Comparison of ENCODE assay signal across 8 cellular contexts in the genomic region with DNA sequence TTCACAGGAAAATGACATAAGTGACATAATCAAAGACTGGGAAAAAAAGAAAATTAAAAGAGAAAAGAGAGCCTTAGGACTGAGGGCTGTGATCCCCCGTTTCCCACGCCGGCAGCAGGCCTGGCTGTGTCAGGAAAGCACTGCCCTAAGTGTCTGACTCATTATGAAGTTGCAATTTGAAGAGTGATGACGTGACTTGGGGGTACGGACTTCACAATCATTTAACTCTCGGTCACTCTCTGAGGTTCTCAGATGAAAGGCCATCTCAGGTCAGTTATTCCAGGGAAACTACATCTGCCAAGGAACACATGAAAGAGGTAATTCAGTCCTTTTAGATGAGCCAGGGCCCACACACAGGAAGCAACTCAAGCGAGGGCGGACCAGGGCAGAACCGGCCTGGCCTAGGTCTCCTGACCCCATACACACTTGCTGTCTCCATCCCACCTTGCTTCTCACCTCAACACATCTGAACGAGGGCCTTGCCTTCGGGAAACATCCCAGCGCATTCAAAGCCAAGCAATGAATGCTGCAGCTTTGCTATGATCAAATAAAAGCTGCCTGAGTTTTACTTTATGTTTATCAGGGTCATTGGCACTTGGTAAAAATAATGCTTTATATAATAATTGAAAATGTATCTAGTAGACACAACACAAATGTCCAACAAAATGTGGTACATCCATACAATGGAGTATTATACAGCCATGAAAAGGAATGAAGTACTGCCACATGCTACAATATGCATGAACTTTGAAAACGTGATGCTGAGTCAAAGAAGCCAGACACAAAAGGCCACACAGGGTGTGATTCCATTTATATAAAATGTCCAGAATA. TPM values are rescaled to one million over a fixed set of nuclear protein-coding genes. Genes with fewer than 3 reads are reported as not detected.
DNase-seq lines count a peak whose midpoint lies in the region; ATAC-seq lines count a peak whose summit lies in the region.

No MANE protein-coding gene starts in this region.

- H3K36me3 Mint-ChIP-seq in dendritic cell treated with granulocyte-macrophage colony-stimulating factor and Interleukin-4, amounts not matched to agents 40 ng/mL and 50 ng/mL, for 4 days (ENCODE audit: low read depth), result peaks cover 65% of the 10 kb centered on the region
- peaks cover 0 to 15% (median 0%) of the 10 kb centered on the region in 3 donors for H3K36me3 Mint-ChIP-seq in naive thymus-derived CD8-positive, alpha-beta T cell

- no peaks in the 10 kb centered on the region for H3K9me3 Mint-ChIP-seq in dendritic cell treated with granulocyte-macrophage colony-stimulating factor and Interleukin-4, amounts not matched to agents 40 ng/mL and 50 ng/mL, for 4 days
- peaks cover 0 to 3% (median 0%) of the 10 kb centered on the region in 9 donors for H3K9me3 Mint-ChIP-seq in naive thymus-derived CD8-positive, alpha-beta T cell

- H3K27me3 Mint-ChIP-seq in dendritic cell treated with granulocyte-macrophage colony-stimulating factor and Interleukin-4, amounts not matched to agents 40 ng/mL and 50 ng/mL, for 4 days, result no peaks in the 10 kb centered on the region
- peaks cover 0 to 2% (median 0%) of the 10 kb centered on the region in 5 donors for H3K27me3 Mint-ChIP-seq in naive thymus-derived CD8-positive, alpha-beta T cell

- H3K4me1 Mint-ChIP-seq in dendritic cell treated with granulocyte-macrophage colony-stimulating factor and Interleukin-4, amounts not matched to agents 40 ng/mL and 50 ng/mL, for 4 days (ENCODE audit: low read depth), result peaks cover 78% of the 10 kb centered on the region
- peaks cover 20 to 58% (median 40%) of the 10 kb centered on the region in 4 donors for H3K4me1 Mint-ChIP-seq in naive thymus-derived CD8-positive, alpha-beta T cell

- peak overlapping the region; percentile 91 for H3K27ac Mint-ChIP-seq in dendritic cell treated with granulocyte-macrophage colony-stimulating factor and Interleukin-4, amounts not matched to agents 40 ng/mL and 50 ng/mL, for 4 days
- peak overlapping the region in 7 of 10 donors; percentile 4 to 94 (median 73) for H3K27ac Mint-ChIP-seq in naive thymus-derived CD8-positive, alpha-beta T cell

- DNase-seq in Daoy (ENCODE audit: low read depth), result peak; percentile 96
- DNase-seq in NCI-H226, result peak; percentile 94
- no peak for DNase-seq in naive thymus-derived CD8-positive, alpha-beta T cell
- no peak for DNase-seq in pons (ENCODE audit: low spot score)
- no peak for DNase-seq in NCI-H446 treated with DMSO at 0.1 percent for 48 hours (lab: John Stamatoyannopoulos, UW)
- DNase-seq in NCI-H1417 treated with DMSO at 0.1 percent for 48 hours (lab: John Stamatoyannopoulos, UW), result no peak

- intact Hi-C loops in dendritic cell treated with granulocyte-macrophage colony-stimulating factor and Interleukin-4, amounts not matched to agents 40 ng/mL and 50 ng/mL, for 4 days (cut with micrococcal nuclease), result loop anchor here (5.0 kb wide), 2 partner anchors 32 to 122 kb away; a partner anchor contains a TSS

- H3K4me3 Mint-ChIP-seq in dendritic cell treated with granulocyte-macrophage colony-stimulating factor and Interleukin-4, amounts not matched to agents 40 ng/mL and 50 ng/mL, for 4 days, result peak overlapping the region; percentile 45
- H3K4me3 Mint-ChIP-seq in naive thymus-derived CD8-positive, alpha-beta T cell, result peak overlapping the region in 5 of 10 donors; percentile 3 to 39 (median 29)

- ATAC-seq in naive thymus-derived CD8-positive, alpha-beta T cell, result no peak
- no peak for ATAC-seq in GM19397 (IDR thresholded peaks at IDR 0.05; ENCODE audit: unreplicated experiment)

- POLR2A ChIA-PET in naive thymus-derived CD8-positive, alpha-beta T cell (lab: Charles Lee), result no interaction called here

RNA-seq across cellular contexts. Expression of a gene that starts 2.7 kb away (rescaled TPM):
- 3.9 and 5.7 TPM in 2 replicates for total RNA-seq in Daoy (2014; rRNA removed; shearing (Covaris generic))
- total RNA-seq in naive thymus-derived CD8-positive, alpha-beta T cell, result 10 to 100 TPM; 29.6 to 30.1 TPM
- polyA plus RNA-seq in naive thymus-derived CD8-positive, alpha-beta T cell, result 1 to 10 TPM; 3.9 to 9.0 (median 6.0) TPM

RNA-seq across cellular contexts. Expression of a gene that starts 25.2 kb away (rescaled TPM):
- not detected in 2 replicates for total RNA-seq in Daoy (2014; rRNA removed; shearing (Covaris generic))
- total RNA-seq in naive thymus-derived CD8-positive, alpha-beta T cell, result not detected
- polyA plus RNA-seq in naive thymus-derived CD8-positive, alpha-beta T cell, result not detected

Comparison
In these comparisons a context has a peak if more than half of its experiments do, and no peak if none do; other contexts are left out.
1. DNase-seq: peak in Daoy (single experiment) and NCI-H226 (single experiment); none in naive thymus-derived CD8-positive, alpha-beta T cell (0 of 10), pons (single experiment), NCI-H446 treated with DMSO at 0.1 percent for 48 hours (single experiment) and NCI-H1417 treated with DMSO at 0.1 percent for 48 hours (single experiment).